26 cellular contexts compared by ENCODE assay signal in genomic region chr11:11657101-11657935, GRCh38. TPM values are rescaled to one million over a fixed set of nuclear protein-coding genes. Genes with fewer than 3 reads are reported as not detected.
"Had no signal": no experiment of that assay in that cellular context is flagged by ENCODE, and none has a peak within 500 bp of the region (broad histone marks: within the 10 kb centered on the region; RNA-seq: fewer than 3 reads in every experiment).

No MANE protein-coding gene starts in this region.

- H3K36me3 ChIP-seq: gastroesophageal sphincter, pancreas, prostate gland, tibial artery had no signal

- H3K27me3 ChIP-seq: gastroesophageal sphincter, pancreas, tibial artery had no signal

- H3K9me3 ChIP-seq: gastroesophageal sphincter, pancreas, prostate gland, tibial artery had no signal

- H3K4me3 ChIP-seq: gastroesophageal sphincter, pancreas, prostate gland, smooth muscle cell, tibial artery had no signal

- DNase-seq: activated CD4-positive, alpha-beta memory T cell treated with anti-CD3 and anti-CD28 coated beads for 36 hours; activated CD4-positive, alpha-beta T cell treated with anti-CD3 and anti-CD28 coated beads, Interleukin-2, amount 10 ng/mL, durations not matched to agents 24 days and 14 days; activated CD4-positive, CD25-positive, alpha-beta regulatory T cell treated with anti-CD3 and anti-CD28 coated beads, Interleukin-2, amount 50 U/mL, for 72 hours; activated naive CD8-positive, alpha-beta T cell treated with anti-CD3 and anti-CD28 coated beads, Interleukin-2, amount 50 U/mL, for 24 hours; activated T-cell treated with anti-CD3 and anti-CD28 coated beads, Interleukin-2, amount 50 U/mL, for 4 hours; amygdala; effector memory CD4-positive, alpha-beta T cell; erythroblast; hypothalamus; immature natural killer cell; kidney; mesenchymal stem cell; naive thymus-derived CD8-positive, alpha-beta T cell; nucleus accumbens; pancreas; stimulated activated CD4-positive, alpha-beta T cell treated with anti-CD3 and anti-CD28 coated beads, Interleukin-1b, Interleukin-23, amount 100 ng/mL, for 48 hours; stimulated activated CD4-positive, alpha-beta T cell treated with anti-CD3 and anti-CD28 coated beads, Interleukin-4, amount 100 ng/mL, for 4 hours; stimulated activated CD8-positive, alpha-beta memory T cell treated with anti-CD3 and anti-CD28 coated beads, Interleukin-4, amount 100 ng/mL, for 48 hours; stimulated activated naive CD8-positive, alpha-beta T cell treated with anti-CD3 and anti-CD28 coated beads, Interleukin-15, amount 100 ng/mL, for 72 hours; T-helper 2 cell; tibial artery had no signal

- H3K27ac ChIP-seq: gastroesophageal sphincter, pancreas, prostate gland, tibial artery had no signal

- ATAC-seq: activated naive CD8-positive, alpha-beta T cell treated with anti-CD3 and anti-CD28 coated beads, Interleukin-2, amount 50 U/mL, for 24 hours; activated T-cell treated with anti-CD3 and anti-CD28 coated beads, Interleukin-2, amount 50 U/mL, for 4 hours; activated T-helper 17 cell treated with anti-CD3 and anti-CD28 coated beads, Interleukin-2, amount 50 U/mL, for 72 hours; gastroesophageal sphincter; naive thymus-derived CD8-positive, alpha-beta T cell; pancreas; stimulated activated memory B cell treated with anti-CD40 and anti-IgM and Interleukin-4, amounts not matched to agents 10 μg/mL and 1 μg/mL and 100 μg/mL, for 72 hours; stimulated activated naive CD8-positive, alpha-beta T cell treated with anti-CD3 and anti-CD28 coated beads, Interleukin-15, amount 100 ng/mL, for 72 hours had no signal

- H3K4me2 ChIP-seq: smooth muscle cell had no signal

- H3K4me1 ChIP-seq: pancreas, prostate gland, tibial artery had no signal

RNA-seq across cellular contexts. Expression of gene GALNT18, which starts 35.5 kb away (rescaled TPM):
- total RNA-seq: naive thymus-derived CD8-positive, alpha-beta T cell had no signal
